In the genomic region with DNA sequence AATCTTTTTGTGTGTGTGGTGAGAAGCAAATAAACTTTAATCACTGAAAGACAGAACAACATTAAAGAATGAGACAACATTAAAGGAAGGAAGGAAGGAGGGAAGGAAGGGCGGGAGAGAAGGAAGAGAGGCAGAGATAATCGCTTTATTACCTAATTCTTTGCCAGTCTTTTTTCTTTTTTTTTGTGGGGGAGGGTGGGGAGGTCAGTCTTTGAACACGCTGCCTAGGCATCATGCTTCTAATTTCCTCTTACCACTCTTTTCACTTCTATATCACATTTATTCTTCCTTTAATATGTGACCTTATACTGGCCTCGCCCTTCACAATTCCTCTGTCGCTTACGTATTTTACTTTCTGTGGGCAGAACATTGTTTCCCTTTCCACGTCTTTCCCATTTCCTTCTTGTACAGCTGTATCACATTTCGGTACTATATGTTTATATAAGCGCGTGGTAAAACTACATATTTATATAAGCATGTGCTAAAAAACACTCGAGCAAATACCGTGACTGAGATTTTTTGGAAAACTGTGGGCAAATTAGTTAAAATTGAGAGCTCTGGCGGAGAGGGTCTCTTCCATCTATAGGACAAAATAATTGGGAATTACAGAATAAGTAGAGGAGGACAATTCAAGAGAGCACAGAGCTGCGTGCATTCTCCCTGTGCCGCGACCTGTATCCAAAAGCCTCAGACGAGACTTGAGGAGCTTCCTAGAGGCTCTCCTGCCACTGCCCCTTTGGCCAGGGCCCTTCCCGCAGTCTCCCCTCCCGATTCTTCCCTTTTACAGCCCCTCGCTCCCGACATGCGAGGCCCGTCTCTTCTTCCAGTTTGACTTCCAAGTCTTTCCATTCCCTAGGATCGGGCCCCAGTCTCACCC, we compare ENCODE assay signal across 9 cellular contexts. TPM values are rescaled to one million over a fixed set of nuclear protein-coding genes. Genes with fewer than 3 reads are reported as not detected.
DNase-seq lines count a peak whose midpoint lies in the region; ATAC-seq and TF ChIP-seq lines count a peak whose summit lies in the region.
"Had no signal": no experiment of that assay in that cellular context is flagged by ENCODE, and none has a peak within 500 bp of the region (broad histone marks: within the 10 kb centered on the region; RNA-seq: fewer than 3 reads in every experiment).

No MANE protein-coding gene starts in this region.

- in situ Hi-C loops in astrocyte of the spinal cord (cut with HindIII; ENCODE audit: low sequenced_read_pairs), result no loop called here

- H3K4me2 ChIP-seq in HCT116 (ENCODE audit: low read length), result peak overlapping the region; percentile 74

- H3K36me3 ChIP-seq in HCT116 (ENCODE audit: control insufficient read depth in 1 of 2, insufficient read depth in 2 of 2, low read length in 2 of 2) (no peaks in the 10 kb centered on the region), stomach (no peaks in the 10 kb centered on the region)

- intact Hi-C loops in HCT116 (cut with micrococcal nuclease) (no loop called here), stomach (cut with DNase I; ENCODE audit: low total_unique reads) (no loop called here)

- H3K9ac ChIP-seq in HCT116 (ENCODE audit: low read length), result peak overlapping the region; percentile 31; the same call in 1 of the 2 replicates

- no peaks in the 10 kb centered on the region for H3K9me2 ChIP-seq in HCT116 (ENCODE audit: insufficient read depth)

- H3K79me2 ChIP-seq in HCT116 (ENCODE audit: insufficient read depth, low read length), result no peaks in the 10 kb centered on the region

- peak overlapping the region; percentile 56 for H2AFZ ChIP-seq in HCT116 (ENCODE audit: low read depth, low read length, poor library complexity, severe bottlenecking)

- BruUV-seq in HCT116 (replicated peaks; lab: Mats Ljungman, UMichigan), result no TSS peak

- no peak for TF ChIP-seq RAD21 in HCT116 (IDR thresholded peaks at IDR 0.05; ENCODE audit: low read depth)

- H3K4me1 ChIP-seq in HCT116 (ENCODE audit: control insufficient read depth in 1 of 2, insufficient read depth in 2 of 2, low read length in 2 of 2) (peaks cover 0 to 17% of the 10 kb centered on the region in 2 experiments; a peak in 2 of 4 replicates), stomach (peaks cover 5 to 39% (median 21%) of the 10 kb centered on the region in 4 donors)

- DNase-seq in AG10803 (ENCODE audit: low read depth) (no peak), HCT116 (ENCODE audit: low read depth, low spot score) (no peak), astrocyte of the spinal cord (ENCODE audit: low read depth, low spot score) (peak; percentile 19), iris pigment epithelial cell (ENCODE audit: low read depth) (peak; percentile 26), stomach (no peak), NCI-H128 (lab: John Stamatoyannopoulos, UW; ENCODE audit: unreplicated experiment) (no peak)
- no peak for DNase-seq in stimulated activated naive CD4-positive, alpha-beta T cell (lab: John Stamatoyannopoulos, UW)

- H3K9me3 ChIP-seq in HCT116 (ENCODE audit: control insufficient read depth in 1 of 2, insufficient read depth in 1 of 2, low read depth in 1 of 2, low read length in 2 of 2), result no peaks in the 10 kb centered on the region
- H3K9me3 ChIP-seq in stomach, result no peaks in the 10 kb centered on the region

- H3K4me3 ChIP-seq in AG10803 (ENCODE audit: low read length), result peak overlapping the region; percentile 58
- H3K4me3 ChIP-seq in HCT116 (replicated peaks in 1 of 2; ENCODE audit: low read depth in 1 of 2, low read length in 2 of 2), result peak overlapping the region; percentile 40 to 58
- H3K4me3 ChIP-seq in astrocyte of the spinal cord (ENCODE audit: low read depth, low read length), result peak overlapping the region; percentile 63
- H3K4me3 ChIP-seq in stomach, result peak overlapping the region; percentile 71 to 82 (median 74)

- H3K27ac ChIP-seq in HCT116 (ENCODE audit: low read depth, low read length) (no peak overlapping the region; the same call in 1 of the 2 replicates), stomach (peak overlapping the region; percentile 74 to 87 (median 82))
- H3K27ac ChIP-seq: epithelial cell of prostate had no signal

- ATAC-seq in HCT116 (peak; percentile 35), GM21737 (IDR thresholded peaks at IDR 0.05; ENCODE audit: unreplicated experiment) (no peak)

- no peak for TF ChIP-seq EP300 in stomach (IDR thresholded peaks at IDR 0.05)

- peaks cover 30% of the 10 kb centered on the region for H3K27me3 ChIP-seq in HCT116 (ENCODE audit: insufficient read depth, low read length)
- H3K27me3 ChIP-seq in stomach, result peaks cover 0 to 18% (median 9%) of the 10 kb centered on the region in 3 donors

- H4K20me1 ChIP-seq in HCT116 (ENCODE audit: insufficient read depth), result no peaks in the 10 kb centered on the region

- POLR2A ChIA-PET in HCT116 (lab: Charles Lee), result no interaction called here

- RAD21 ChIA-PET in HCT116 (lab: Charles Lee; ENCODE audit: low non-redundant PET in 1 of 2, low total read pairs in 2 of 2, uncharacterized antibody in 2 of 2, unreplicated experiment in 2 of 2), result no interaction called here

- TF ChIP-seq CTCF in AG10803 (conservative IDR thresholded peaks at IDR 0.05; ENCODE audit: low read length) (no peak), HCT116 (IDR thresholded peaks at IDR 0.05 in 2 of 3, conservative IDR thresholded peaks at IDR 0.05 in 1 of 3; ENCODE audit: borderline replicate concordance in 1 of 3, insufficient read depth in 1 of 3, low read depth in 2 of 3, low read length in 2 of 3) (no peak), astrocyte of the spinal cord (IDR thresholded peaks at IDR 0.05; ENCODE audit: low read depth, low read length) (no peak), stomach (IDR thresholded peaks at IDR 0.05) (no peak)

- 5 to 11% (median 8%) methylated on average over 24 of the region's 24 CpGs for WGBS in stomach, 5 donors

- CTCF ChIA-PET in HCT116 (lab: Charles Lee), result no interaction called here

- TF ChIP-seq POLR2A in HCT116 (IDR thresholded peaks at IDR 0.05; ENCODE audit: borderline replicate concordance, extremely low read depth, insufficient read depth, insufficient read length) (no peak), stomach (IDR thresholded peaks at IDR 0.05) (no peak)

TF ChIP-seq in HCT116, 20 proteins besides CTCF, POLR2A, EP300 and RAD21:
- TF ChIP-seq ZFX (IDR thresholded peaks at IDR 0.05), result no peak
- TF ChIP-seq JUND (IDR thresholded peaks at IDR 0.05), result no peak
- TF ChIP-seq ELF1 (IDR thresholded peaks at IDR 0.05; ENCODE audit: borderline replicate concordance, low read depth), result no peak
- no peak for TF ChIP-seq ZNF274 (IDR thresholded peaks at IDR 0.05; ENCODE audit: low read depth, low read length)
- TF ChIP-seq EGR1 (IDR thresholded peaks at IDR 0.05; ENCODE audit: low read depth), result no peak
- no peak for TF ChIP-seq EZH2phosphoT487 (IDR thresholded peaks at IDR 0.05; ENCODE audit: borderline replicate concordance)
- TF ChIP-seq POLR2AphosphoS5 (IDR thresholded peaks at IDR 0.05; ENCODE audit: low read depth, low read length), result no peak

RNA-seq across cellular contexts. Expression of gene PRKAA2, which starts 0.8 kb away (rescaled TPM):
- total RNA-seq in HCT116 (2021; ENCODE audit: unreplicated experiment), result 1.6 TPM
- 0.32 and 0.40 TPM in 2 replicates for polyA plus RNA-seq in HCT116 (2012)
- total RNA-seq in stomach, result 10 to 100 TPM in 3 of 5 donors, 1 to 10 TPM in 2; 2.6 to 15.4 (median 12.1) TPM
- 1 to 10 TPM in 2 of 3 donors, under 1 TPM in 1; 0.93 to 2.0 (median 1.2) TPM for polyA plus RNA-seq in stomach

Comparison
In these comparisons a context has a peak if more than half of its experiments do, and no peak if none do; other contexts are left out.
1. DNase-seq: peak in astrocyte of the spinal cord (single experiment) and iris pigment epithelial cell (single experiment); none in AG10803 (single experiment), HCT116 (single experiment), stomach (single experiment), NCI-H128 (single experiment) and stimulated activated naive CD4-positive, alpha-beta T cell (0 of 6).
2. Peak in every context shown above with its lines, with median percentiles within 50 percentile points of each other: H3K4me3 ChIP-seq.